ENCODE assay signal across 8 cellular contexts in genomic region chr15:43872416-43873020, GRCh38. TPM values are rescaled to one million over a fixed set of nuclear protein-coding genes. Genes with fewer than 3 reads are reported as not detected.
DNase-seq lines count a peak whose midpoint lies in the region; ATAC-seq, FAIRE-seq and TF ChIP-seq lines count a peak whose summit lies in the region.

No MANE protein-coding gene starts in this region.

- H3K9me3 ChIP-seq in thyroid gland, result no peaks in the 10 kb centered on the region

- DNase-seq in AML-193 (lab: John Stamatoyannopoulos, UW), result peak; percentile 29 to 53
- DNase-seq in GM10248 (ENCODE audit: extremely low spot score), result peak; percentile 32
- peak; percentile 7 for DNase-seq in NCI-H446 treated with DMSO at 0.1 percent for 48 hours (lab: John Stamatoyannopoulos, UW)
- DNase-seq in brain microvascular endothelial cell, result peak; percentile 76
- DNase-seq in thyroid gland, result peak; percentile 49 to 51

- H3K4me1 ChIP-seq in thyroid gland, result no peaks in the 10 kb centered on the region

- H3K27me3 ChIP-seq in brain microvascular endothelial cell (replicated peaks) (no peaks in the 10 kb centered on the region), thyroid gland (no peaks in the 10 kb centered on the region)

- in situ Hi-C loops in brain microvascular endothelial cell (cut with HindIII; ENCODE audit: low pct_ligation_motif_present, low sequenced_read_pairs), result no loop called here

- peak; percentile 75 for FAIRE-seq in islet of Langerhans (lab: Jason Lieb, UNC)

- intact Hi-C loops in thyroid gland (cut with DNase I), result no loop called here

- H3K36me3 ChIP-seq in brain microvascular endothelial cell (replicated peaks) (no peaks in the 10 kb centered on the region), thyroid gland (no peaks in the 10 kb centered on the region)

- CTCF ChIA-PET in GM10248 (lab: Yijun Ruan, JAX), result interaction anchor here (0.6 to 1.6 kb wide), 6 partner anchors 9 to 19 kb away, joined by 3 to 5 read pairs (median 4); no protein-coding TSS in a partner anchor

- no peak overlapping the region for H3K4me3 ChIP-seq in brain microvascular endothelial cell (ENCODE audit: low read depth, low read length)
- no peak overlapping the region for H3K4me3 ChIP-seq in thyroid gland (replicated peaks in 1 of 3)

- ATAC-seq in HG02623 (IDR thresholded peaks at IDR 0.05; ENCODE audit: unreplicated experiment), result no peak
- no peak for ATAC-seq in HG02870 (IDR thresholded peaks at IDR 0.05; ENCODE audit: unreplicated experiment)

- POLR2A ChIA-PET in GM10248 (lab: Yijun Ruan, JAX), result no interaction called here

- no peak for TF ChIP-seq POLR2A in thyroid gland (IDR thresholded peaks at IDR 0.05)

- TF ChIP-seq CTCF in GM10248 (IDR thresholded peaks at IDR 0.05; ENCODE audit: control extremely low read depth, extremely low read depth, low read depth, missing control alignments) (peak; percentile 18), brain microvascular endothelial cell (IDR thresholded peaks at IDR 0.05; ENCODE audit: low read depth, low read length, missing control alignments) (peak; percentile 76), thyroid gland (IDR thresholded peaks at IDR 0.05) (peak in 5 of 6 experiments; percentile 14 to 59 (median 47))

- WGBS in thyroid gland, 2 donors, result 63 to 71% methylated on average over 6 of the region's 6 CpGs

- H3K27ac ChIP-seq in brain microvascular endothelial cell (no peak overlapping the region), thyroid gland (no peak overlapping the region)

RNA-seq across cellular contexts. Expression of gene WDR76, which starts 45.7 kb away (rescaled TPM):
- total RNA-seq in thyroid gland, result 1 to 10 TPM; 1.6 to 6.6 (median 4.8) TPM

RNA-seq across cellular contexts. Expression of gene MFAP1, which starts 48.0 kb away (rescaled TPM):
- total RNA-seq in thyroid gland, result 10 to 100 TPM; 20.4 to 24.5 (median 22.7) TPM

Comparison
In these comparisons a context has a peak if more than half of its experiments do, and no peak if none do; other contexts are left out.
1. DNase-seq: peak in every context shown above with its lines; median percentile 76 in brain microvascular endothelial cell; 50 in thyroid gland; 41 in AML-193; 32 in GM10248; 7 in NCI-H446 treated with DMSO at 0.1 percent for 48 hours.
2. CTCF ChIP-seq: peak in every context shown above with its lines; median percentile 76 in brain microvascular endothelial cell; 47 in thyroid gland; 18 in GM10248.